1 cellular context compared by ENCODE assay signal in the genomic region with DNA sequence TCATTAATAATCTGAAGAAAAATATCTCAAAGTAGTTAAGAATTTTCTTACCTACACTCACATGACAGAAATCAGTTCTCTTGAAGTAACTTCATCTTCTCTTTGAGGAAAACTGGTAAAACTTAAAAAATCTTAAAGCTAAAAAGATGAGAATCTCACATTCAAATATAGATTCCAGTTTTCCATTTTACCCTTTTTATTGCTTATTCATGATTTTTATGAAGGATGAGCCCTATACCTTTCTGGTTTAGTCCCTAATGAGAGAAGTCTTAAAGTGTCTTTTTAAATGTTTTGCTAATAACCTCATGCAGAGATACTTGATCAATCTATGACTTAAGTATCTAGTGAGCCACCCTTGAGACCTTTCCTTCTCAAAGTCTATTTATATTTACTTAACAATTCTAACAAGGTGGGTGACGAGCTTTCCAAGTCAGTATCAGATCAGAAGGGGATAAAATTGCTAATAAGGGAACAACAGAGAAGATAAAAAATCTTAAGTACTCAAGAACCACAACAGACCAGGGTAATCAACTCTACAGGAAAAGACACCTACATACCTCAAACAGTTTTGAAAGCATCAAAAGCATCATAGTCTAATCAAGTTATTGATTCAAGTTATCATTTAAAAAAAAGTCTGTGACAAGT.
TF ChIP-seq lines count a peak whose summit lies in the region.

No MANE protein-coding gene starts in this region.

TF ChIP-seq in GM12878, 131 proteins besides CTCF, POLR2A, EP300 and RAD21:
- no peak for TF ChIP-seq DPF2 (IDR thresholded peaks at IDR 0.05)
- no peak for TF ChIP-seq RB1 (IDR thresholded peaks at IDR 0.05; ENCODE audit: borderline replicate concordance)
- TF ChIP-seq TBL1XR1 (IDR thresholded peaks at IDR 0.05; ENCODE audit: low read depth, low read length): no peak
- no peak for TF ChIP-seq ZBTB40 (IDR thresholded peaks at IDR 0.05; ENCODE audit: borderline replicate concordance)
- no peak for TF ChIP-seq MTA3 (IDR thresholded peaks at IDR 0.05; ENCODE audit: borderline replicate concordance, low read length)
- TF ChIP-seq SMAD5 (IDR thresholded peaks at IDR 0.05; ENCODE audit: low read depth): no peak
- no peak for TF ChIP-seq FOS (IDR thresholded peaks at IDR 0.05; ENCODE audit: borderline replicate concordance, extremely low read depth, insufficient read length)
- TF ChIP-seq PAX5 (IDR thresholded peaks at IDR 0.05; ENCODE audit: borderline replicate concordance, low read depth, low read length): no peak
- TF ChIP-seq WRNIP1 (IDR thresholded peaks at IDR 0.05; ENCODE audit: borderline replicate concordance, low read depth, low read length): no peak
- TF ChIP-seq NBN (IDR thresholded peaks at IDR 0.05): no peak
- TF ChIP-seq MYC (IDR thresholded peaks at IDR 0.05; ENCODE audit: insufficient read depth, insufficient read length, insufficient replicate concordance, low read length, severe bottlenecking): no peak
- no peak for TF ChIP-seq BRCA1 (IDR thresholded peaks at IDR 0.05; ENCODE audit: low read depth, low read length)
